ENCODE assay signal across 8 cellular contexts in genomic region chr16:57801856-57802634, GRCh38. TPM values are rescaled to one million over a fixed set of nuclear protein-coding genes. Genes with fewer than 3 reads are reported as not detected.
DNase-seq lines count a peak whose midpoint lies in the region; ATAC-seq, FAIRE-seq and TF ChIP-seq lines count a peak whose summit lies in the region.

A gene with protein sequence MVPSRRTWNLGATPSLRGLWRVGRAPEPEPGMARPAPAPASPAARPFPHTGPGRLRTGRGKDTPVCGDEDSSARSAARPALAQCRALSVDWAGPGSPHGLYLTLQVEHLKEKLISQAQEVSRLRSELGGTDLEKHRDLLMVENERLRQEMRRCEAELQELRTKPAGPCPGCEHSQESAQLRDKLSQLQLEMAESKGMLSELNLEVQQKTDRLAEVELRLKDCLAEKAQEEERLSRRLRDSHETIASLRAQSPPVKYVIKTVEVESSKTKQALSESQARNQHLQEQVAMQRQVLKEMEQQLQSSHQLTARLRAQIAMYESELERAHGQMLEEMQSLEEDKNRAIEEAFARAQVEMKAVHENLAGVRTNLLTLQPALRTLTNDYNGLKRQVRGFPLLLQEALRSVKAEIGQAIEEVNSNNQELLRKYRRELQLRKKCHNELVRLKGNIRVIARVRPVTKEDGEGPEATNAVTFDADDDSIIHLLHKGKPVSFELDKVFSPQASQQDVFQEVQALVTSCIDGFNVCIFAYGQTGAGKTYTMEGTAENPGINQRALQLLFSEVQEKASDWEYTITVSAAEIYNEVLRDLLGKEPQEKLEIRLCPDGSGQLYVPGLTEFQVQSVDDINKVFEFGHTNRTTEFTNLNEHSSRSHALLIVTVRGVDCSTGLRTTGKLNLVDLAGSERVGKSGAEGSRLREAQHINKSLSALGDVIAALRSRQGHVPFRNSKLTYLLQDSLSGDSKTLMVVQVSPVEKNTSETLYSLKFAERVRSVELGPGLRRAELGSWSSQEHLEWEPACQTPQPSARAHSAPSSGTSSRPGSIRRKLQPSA (minus strand): TSS chr16:57802491. CDS start chr16:57798243, 4,248 bp downstream.

- peak; percentile 64 for DNase-seq in ELF-1 (ENCODE audit: low read depth, low spot score)
- peak; percentile 84 for DNase-seq in M059J (ENCODE audit: low read depth)
- peak; percentile 20 for DNase-seq in activated CD4-positive, CD25-positive, alpha-beta regulatory T cell treated with anti-CD3 and anti-CD28 coated beads, Interleukin-2, amount 50 U/mL, for 16 hours (ENCODE audit: low read depth, low spot score)
- DNase-seq in bronchial epithelial cell (ENCODE audit: low read depth): no peak
- DNase-seq in iPS-NIHi7 (ENCODE audit: extremely low spot score): peak; percentile 55
- DNase-seq in DMS153 treated with DMSO at 0.1 percent for 48 hours (lab: John Stamatoyannopoulos, UW; ENCODE audit: unreplicated experiment): no peak

- no peak for TF ChIP-seq CTCF in bronchial epithelial cell (IDR thresholded peaks at IDR 0.05; ENCODE audit: insufficient read depth, low read length, severe bottlenecking)

- peak within 1 kb of the TSS; percentile 99 for H3K9ac ChIP-seq in skeletal muscle satellite cell (ENCODE audit: low read depth, low read length)

- no peaks in the 10 kb centered on the region for H3K36me3 ChIP-seq in bronchial epithelial cell (ENCODE audit: control insufficient read depth, insufficient read depth, low read length)
- H3K36me3 ChIP-seq in skeletal muscle satellite cell (ENCODE audit: insufficient read depth, low read length): peaks cover 9% of the 10 kb centered on the region

- no peak for FAIRE-seq in bronchial epithelial cell (lab: Jason Lieb, UNC)

- H3K4me3 ChIP-seq in bronchial epithelial cell (ENCODE audit: low read depth, low read length): peak within 1 kb of the TSS; percentile 61
- peak within 1 kb of the TSS; percentile 89 for H3K4me3 ChIP-seq in skeletal muscle satellite cell (ENCODE audit: low read length)

- ATAC-seq in HG03135 (IDR thresholded peaks at IDR 0.05; ENCODE audit: unreplicated experiment): no peak

- no peaks in the 10 kb centered on the region for H3K27me3 ChIP-seq in bronchial epithelial cell (ENCODE audit: control insufficient read depth, insufficient read depth, low read length)
- H3K27me3 ChIP-seq in skeletal muscle satellite cell (ENCODE audit: control insufficient read depth, insufficient read depth, low read length): no peaks in the 10 kb centered on the region

- H3K4me2 ChIP-seq in skeletal muscle satellite cell (ENCODE audit: low read length): peak within 1 kb of the TSS; percentile 97

- H3K4me1 ChIP-seq in skeletal muscle satellite cell (ENCODE audit: control insufficient read depth, insufficient read depth, low read length): peaks cover 36% of the 10 kb centered on the region

- H3K9me3 ChIP-seq in skeletal muscle satellite cell (replicated peaks; ENCODE audit: low read length): no peaks in the 10 kb centered on the region

RNA-seq across cellular contexts. Expression of the gene that starts here (rescaled TPM):
- total RNA-seq in M059J (2014; rRNA removed; shearing (Covaris generic)): 38.8 and 71.2 TPM in 2 replicates
- total RNA-seq in bronchial epithelial cell: 34.8 and 35.8 TPM in 2 replicates
- total RNA-seq in skeletal muscle satellite cell (2012; rRNA removed): 19.7 and 20.8 TPM in 2 replicates

Comparison
In these comparisons a context has a peak if more than half of its experiments do, and no peak if none do; other contexts are left out.
1. DNase-seq: peak in ELF-1 (single experiment), M059J (single experiment), activated CD4-positive, CD25-positive, alpha-beta regulatory T cell treated with anti-CD3 and anti-CD28 coated beads, Interleukin-2, amount 50 U/mL, for 16 hours (single experiment) and iPS-NIHi7 (single experiment); none in bronchial epithelial cell (single experiment) and DMS153 treated with DMSO at 0.1 percent for 48 hours (single experiment).